In genomic region chr3:4220050-4220449, GRCh38 we compare ENCODE assay signal across 28 cellular contexts.
"Had no signal": no experiment of that assay in that cellular context is flagged by ENCODE, and none has a peak within 500 bp of the region (broad histone marks: within the 10 kb centered on the region; RNA-seq: fewer than 3 reads in every experiment).

No MANE protein-coding gene starts in this region.

- H3K27me3 ChIP-seq: body of pancreas, cardiac muscle cell, colonic mucosa, left lung, neutrophil, uterus had no signal

- H3K27me3 Mint-ChIP-seq: activated naive CD8-positive, alpha-beta T cell had no signal

- H3K4me3 ChIP-seq: body of pancreas, cardiac muscle cell, colonic mucosa, left lung, lower lobe of right lung, mucosa of descending colon, prostate gland, smooth muscle cell, thoracic aorta, uterus had no signal

- H3K27ac Mint-ChIP-seq: activated naive CD8-positive, alpha-beta T cell; activated T-cell treated with anti-CD3 and anti-CD28 coated beads, Interleukin-2, amount 50 U/mL, for 72 hours; nephron; T-helper 2 cell treated with Interferon-gamma antibody and Interleukin-4, amounts not matched to agents 5 μg/mL and 100 μg/mL, for 36 hours had no signal

- H3K36me3 ChIP-seq: cardiac muscle cell, colonic mucosa, left lung, lower lobe of right lung, neutrophil, prostate gland, thoracic aorta, uterus had no signal

- ATAC-seq: activated T-cell treated with anti-CD3 and anti-CD28 coated beads, Interleukin-2, amount 50 U/mL, for 72 hours; body of pancreas; lower lobe of right lung; mucosa of descending colon had no signal

- H3K4me3 Mint-ChIP-seq: activated naive CD8-positive, alpha-beta T cell; activated T-cell treated with anti-CD3 and anti-CD28 coated beads, Interleukin-2, amount 50 U/mL, for 72 hours; nephron; T-helper 2 cell treated with Interferon-gamma antibody and Interleukin-4, amounts not matched to agents 5 μg/mL and 100 μg/mL, for 36 hours had no signal

- H3K27ac ChIP-seq: body of pancreas, cardiac muscle cell, colonic mucosa, left lung, lower lobe of right lung, neutrophil, prostate gland, thoracic aorta, uterus had no signal

- H3K4me1 ChIP-seq: body of pancreas, colonic mucosa, left lung, lower lobe of right lung, prostate gland, uterus had no signal

- H3K4me2 ChIP-seq: smooth muscle cell had no signal

- DNase-seq: activated CD4-positive, alpha-beta T cell treated with anti-CD3 and anti-CD28 coated beads for 4 hours; activated CD4-positive, alpha-beta T cell treated with anti-CD3 and anti-CD28 coated beads, Interleukin-2, amount 50 U/mL, for 4 hours; activated effector memory CD4-positive, alpha-beta T cell treated with Interleukin-2 at 50 U/mL for 16 hours; activated naive CD4-positive, alpha-beta T cell treated with Interleukin-2 at 50 U/mL for 16 hours; activated T-cell treated with anti-CD3 and anti-CD28 coated beads for 4 hours; activated T-cell treated with anti-CD3 and anti-CD28 coated beads, Interleukin-2, amount 50 U/mL, for 72 hours; aorta; body of pancreas; cerebellar nuclear complex; colonic mucosa; effector memory CD4-positive, alpha-beta T cell; left lung; lower lobe of right lung; mesendoderm; mucosa of descending colon; stimulated activated CD4-positive, alpha-beta T cell treated with anti-CD3 and anti-CD28 coated beads, Interleukin-15, amount 100 ng/mL, for 24 hours; stimulated activated CD4-positive, alpha-beta T cell treated with anti-CD3 and anti-CD28 coated beads, Interleukin-2, amount 100 ng/mL, for 24 hours; stimulated activated naive CD4-positive, alpha-beta T cell treated with Interleukin-2 at 50 U/mL for 16 hours; trophoblast cell; uterus had no signal
